In the genomic region with DNA sequence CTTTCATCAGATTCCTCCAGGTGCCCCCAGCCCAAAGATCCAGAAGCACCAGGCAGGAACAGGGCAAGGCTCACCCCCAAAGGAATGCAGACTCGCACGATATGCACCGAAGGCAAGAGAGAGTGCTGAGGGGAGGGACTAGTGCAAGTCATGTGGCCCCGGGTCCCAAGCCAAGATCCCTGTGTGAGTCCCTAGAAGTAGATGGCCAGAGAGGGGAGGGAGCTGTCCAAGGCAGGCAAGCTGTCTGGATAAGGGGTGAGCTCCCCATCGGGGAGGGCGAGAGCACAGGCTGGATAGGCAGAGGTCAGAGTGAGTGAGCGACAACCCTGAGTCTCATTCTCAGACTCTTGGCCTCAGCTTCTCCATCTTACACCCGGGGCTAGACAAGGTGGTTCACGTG, we compare ENCODE assay signal across 18 cellular contexts.
"Had no signal": no experiment of that assay in that cellular context is flagged by ENCODE, and none has a peak within 500 bp of the region (broad histone marks: within the 10 kb centered on the region; RNA-seq: fewer than 3 reads in every experiment).

No MANE protein-coding gene starts in this region.

- H3K4me3 Mint-ChIP-seq: activated CD4-positive, alpha-beta T cell treated with anti-CD3 and anti-CD28 coated beads, Interleukin-2, amount 10 ng/mL, durations not matched to agents 24 days and 14 days; activated naive CD8-positive, alpha-beta T cell; immature natural killer cell; natural killer cell had no signal

- ATAC-seq: natural killer cell; stimulated activated naive CD8-positive, alpha-beta T cell treated with anti-CD3 and anti-CD28 coated beads, Interleukin-15, Interleukin-2, amounts not matched to agents 100 U/mL and 50 U/mL, for 24 hours had no signal

- H3K27me3 ChIP-seq: cardiac muscle cell, dorsolateral prefrontal cortex, tibial nerve, uterus had no signal

- H3K27ac ChIP-seq: cardiac muscle cell, dorsolateral prefrontal cortex, tibial nerve, uterus had no signal

- H3K9me3 ChIP-seq: tibial nerve, uterus had no signal

- H3K36me3 ChIP-seq: cardiac muscle cell, tibial nerve, uterus had no signal

- H3K27ac Mint-ChIP-seq: activated CD4-positive, alpha-beta T cell treated with anti-CD3 and anti-CD28 coated beads, Interleukin-2, amount 10 ng/mL, durations not matched to agents 24 days and 14 days; activated naive CD8-positive, alpha-beta T cell; immature natural killer cell; natural killer cell; progenitor cell of endocrine pancreas had no signal

- H3K4me1 Mint-ChIP-seq: activated CD4-positive, alpha-beta T cell treated with anti-CD3 and anti-CD28 coated beads, Interleukin-2, amount 10 ng/mL, durations not matched to agents 24 days and 14 days; immature natural killer cell; natural killer cell had no signal

- H3K4me1 ChIP-seq: tibial nerve, uterus had no signal

- H3K36me3 Mint-ChIP-seq: activated naive CD8-positive, alpha-beta T cell; immature natural killer cell; natural killer cell had no signal

- H3K9me3 Mint-ChIP-seq: activated CD4-positive, alpha-beta T cell treated with anti-CD3 and anti-CD28 coated beads, Interleukin-2, amount 10 ng/mL, durations not matched to agents 24 days and 14 days; immature natural killer cell; natural killer cell had no signal

- H3K4me3 ChIP-seq: cardiac muscle cell, dorsolateral prefrontal cortex, tibial nerve, uterus had no signal

- DNase-seq: activated CD4-positive, alpha-beta T cell treated with anti-CD3 and anti-CD28 coated beads, Interleukin-2, amount 10 ng/mL, durations not matched to agents 24 days and 14 days; activated CD8-positive, alpha-beta memory T cell treated with anti-CD3 and anti-CD28 coated beads, Interleukin-2, amount 50 U/mL, for 4 hours; activated effector memory CD4-positive, alpha-beta T cell treated with Interleukin-2 at 50 U/mL for 16 hours; activated T-cell treated with anti-CD3 and anti-CD28 coated beads, Interleukin-2, amount 50 U/mL, for 48 hours; dorsolateral prefrontal cortex; erythroblast; immature natural killer cell; mesenchymal stem cell; natural killer cell; occipital lobe; stimulated activated CD4-positive, alpha-beta T cell treated with anti-CD3 and anti-CD28 coated beads, Interleukin-2, amount 100 ng/mL, for 24 hours; stimulated activated naive CD8-positive, alpha-beta T cell treated with anti-CD3 and anti-CD28 coated beads, Interleukin-15, Interleukin-2, amounts not matched to agents 100 U/mL and 50 U/mL, for 24 hours; T1000; uterus had no signal

- H3K27me3 Mint-ChIP-seq: activated CD4-positive, alpha-beta T cell treated with anti-CD3 and anti-CD28 coated beads, Interleukin-2, amount 10 ng/mL, durations not matched to agents 24 days and 14 days; activated naive CD8-positive, alpha-beta T cell had no signal
